Comparison of ENCODE assay signal across 8 cellular contexts in genomic region chr1:212413902-212414327, GRCh38. TPM values are rescaled to one million over a fixed set of nuclear protein-coding genes. Genes with fewer than 3 reads are reported as not detected.
DNase-seq lines count a peak whose midpoint lies in the region; ATAC-seq lines count a peak whose summit lies in the region.

No MANE protein-coding gene starts in this region.

- H3K9ac ChIP-seq in iPS-18a (ENCODE audit: low read length), result peak overlapping the region; percentile 52
- peak overlapping the region; percentile 65 to 83 (median 69) for H3K9ac ChIP-seq in skeletal muscle tissue (ENCODE audit: low read depth in 1 of 3, low read length in 3 of 3)

- H3K4me1 Mint-ChIP-seq in activated CD4-positive, alpha-beta T cell treated with anti-CD3 and anti-CD28 coated beads for 36 hours, result peaks cover 22% of the 10 kb centered on the region
- H3K4me1 Mint-ChIP-seq in activated T-helper 17 cell treated with anti-CD3 and anti-CD28 coated beads, Interleukin-2, amount 50 U/mL, for 72 hours, result peaks cover 19% of the 10 kb centered on the region

- CTCF ChIA-PET in activated CD4-positive, alpha-beta T cell treated with anti-CD3 and anti-CD28 coated beads for 36 hours (lab: Charles Lee), result no interaction called here

- no peak overlapping the region for H3K27ac ChIP-seq in iPS-18a (ENCODE audit: low read length)
- H3K27ac ChIP-seq in skeletal muscle tissue (ENCODE audit: low read depth, low read length), result no peak overlapping the region

- POLR2A ChIA-PET in activated CD4-positive, alpha-beta T cell treated with anti-CD3 and anti-CD28 coated beads for 36 hours (lab: Charles Lee), result interaction anchor here (1.7 to 2.0 kb wide), 2 partner anchors 18 to 194 kb away, joined by 4 read pairs; partner anchors contain the start of genes ATF3 and NENF

- peak; percentile 2 for ATAC-seq in activated CD4-positive, alpha-beta T cell treated with anti-CD3 and anti-CD28 coated beads for 36 hours
- ATAC-seq in HG03097 (IDR thresholded peaks at IDR 0.05; ENCODE audit: low FRiP score, unreplicated experiment) (peak; percentile 2), HG03565 (IDR thresholded peaks at IDR 0.05; ENCODE audit: unreplicated experiment) (no peak)
- ATAC-seq in activated T-helper 17 cell treated with anti-CD3 and anti-CD28 coated beads, Interleukin-2, amount 50 U/mL, for 72 hours (replicated peaks), result peak; percentile 28

- peaks cover 10% of the 10 kb centered on the region for H3K27me3 ChIP-seq in iPS-18a (ENCODE audit: control insufficient read depth, insufficient read depth, low read length)
- no peaks in the 10 kb centered on the region for H3K27me3 ChIP-seq in skeletal muscle tissue (ENCODE audit: control insufficient read depth in 3 of 3, insufficient read depth in 3 of 3, low read length in 3 of 3)

- H3K4me1 ChIP-seq in iPS-18a (ENCODE audit: control insufficient read depth, low read depth, low read length) (peaks cover 8% of the 10 kb centered on the region), skeletal muscle tissue (ENCODE audit: control insufficient read depth in 3 of 3, insufficient read depth in 3 of 3, low read length in 3 of 3) (peaks cover 9 to 24% (median 10%) of the 10 kb centered on the region in 3 donors)

- no peaks in the 10 kb centered on the region for H3K9me3 Mint-ChIP-seq in activated CD4-positive, alpha-beta T cell treated with anti-CD3 and anti-CD28 coated beads for 36 hours (ENCODE audit: low read depth)
- H3K9me3 Mint-ChIP-seq in activated T-helper 17 cell treated with anti-CD3 and anti-CD28 coated beads, Interleukin-2, amount 50 U/mL, for 72 hours, result no peaks in the 10 kb centered on the region

- H3K9me3 ChIP-seq in iPS-18a (ENCODE audit: control insufficient read depth, low read depth, low read length) (no peaks in the 10 kb centered on the region), skeletal muscle tissue (ENCODE audit: control insufficient read depth in 3 of 3, low read length in 3 of 3) (no peaks in the 10 kb centered on the region)

- H3K4me3 ChIP-seq in iPS-18a (ENCODE audit: low read length), result peak overlapping the region; percentile 84
- H3K4me3 ChIP-seq in skeletal muscle tissue (ENCODE audit: low read length in 3 of 3), result peak overlapping the region; percentile 80 to 97 (median 93)

- intact Hi-C loops in activated CD4-positive, alpha-beta T cell treated with anti-CD3 and anti-CD28 coated beads for 36 hours (cut with DNase I, micrococcal nuclease), result loop anchor here (1.0 to 10.0 kb wide), 10 partner anchors 18 to 1149 kb away; partner anchors contain the start of genes NENF (in 2 of the 2), PPP2R5A (in 2 of the 2), ANGEL2 (in 1 of the 2) and DTL (in 1 of the 2)

- peaks cover 25% of the 10 kb centered on the region for H3K36me3 ChIP-seq in iPS-18a (ENCODE audit: control insufficient read depth, low read depth, low read length)
- H3K36me3 ChIP-seq in skeletal muscle tissue (ENCODE audit: control insufficient read depth in 3 of 3, insufficient read depth in 3 of 3, low read length in 3 of 3), result peaks cover 7 to 19% (median 16%) of the 10 kb centered on the region in 3 donors

- DNase-seq in activated CD4-positive, alpha-beta T cell treated with anti-CD3 and anti-CD28 coated beads for 36 hours, result no peak
- DNase-seq in activated CD4-positive, alpha-beta T cell treated with anti-CD3 and anti-CD28 coated beads, Interleukin-2, amount 50 U/mL, for 48 hours, result no peak
- DNase-seq in activated CD4-positive, CD25-positive, alpha-beta regulatory T cell treated with anti-CD3 and anti-CD28 coated beads, Interleukin-2, amount 50 U/mL, for 72 hours, result no peak

- H3K27me3 Mint-ChIP-seq in activated CD4-positive, alpha-beta T cell treated with anti-CD3 and anti-CD28 coated beads for 36 hours, result no peaks in the 10 kb centered on the region
- no peaks in the 10 kb centered on the region for H3K27me3 Mint-ChIP-seq in activated T-helper 17 cell treated with anti-CD3 and anti-CD28 coated beads, Interleukin-2, amount 50 U/mL, for 72 hours

- peak overlapping the region; percentile 93 for H3K4me3 Mint-ChIP-seq in activated CD4-positive, alpha-beta T cell treated with anti-CD3 and anti-CD28 coated beads for 36 hours
- H3K4me3 Mint-ChIP-seq in activated T-helper 17 cell treated with anti-CD3 and anti-CD28 coated beads, Interleukin-2, amount 50 U/mL, for 72 hours, result peak overlapping the region; percentile 95

- peak overlapping the region; percentile 55 for H3K27ac Mint-ChIP-seq in activated CD4-positive, alpha-beta T cell treated with anti-CD3 and anti-CD28 coated beads for 36 hours
- peak overlapping the region; percentile 31 for H3K27ac Mint-ChIP-seq in activated T-helper 17 cell treated with anti-CD3 and anti-CD28 coated beads, Interleukin-2, amount 50 U/mL, for 72 hours

- peaks cover 23% of the 10 kb centered on the region for H3K36me3 Mint-ChIP-seq in activated CD4-positive, alpha-beta T cell treated with anti-CD3 and anti-CD28 coated beads for 36 hours (ENCODE audit: low read depth)
- H3K36me3 Mint-ChIP-seq in activated T-helper 17 cell treated with anti-CD3 and anti-CD28 coated beads, Interleukin-2, amount 50 U/mL, for 72 hours (ENCODE audit: low read depth), result peaks cover 31% of the 10 kb centered on the region

RNA-seq across cellular contexts. Expression of gene PACC1, which starts 0.8 kb away (rescaled TPM):
- total RNA-seq in activated CD4-positive, alpha-beta T cell treated with anti-CD3 and anti-CD28 coated beads for 36 hours, result 10 to 100 TPM in 1 of 2 experiments, 1 to 10 TPM in 1; 9.2 to 13.8 TPM
- 10 to 100 TPM in 1 of 2 donors, 1 to 10 TPM in 1; 5.3 to 16.4 TPM for total RNA-seq in activated T-helper 17 cell treated with anti-CD3 and anti-CD28 coated beads, Interleukin-2, amount 50 U/mL, for 72 hours
- total RNA-seq in skeletal muscle tissue, result 5.7 TPM

RNA-seq across cellular contexts. Expression of gene NENF, which starts 18.8 kb away (rescaled TPM):
- 10 to 100 TPM; 30.8 to 34.1 TPM for total RNA-seq in activated CD4-positive, alpha-beta T cell treated with anti-CD3 and anti-CD28 coated beads for 36 hours
- 10 to 100 TPM; 43.9 to 49.7 TPM for total RNA-seq in activated T-helper 17 cell treated with anti-CD3 and anti-CD28 coated beads, Interleukin-2, amount 50 U/mL, for 72 hours
- total RNA-seq in skeletal muscle tissue, result 88.2 TPM
